ENCODE assay signal across 17 cellular contexts in genomic region chr3:194880940-194881925, GRCh38.
A peak's percentile ranks its signal among the peaks of the same experiment; 100 is the strongest.
DNase-seq lines count a peak whose midpoint lies in the region; FAIRE-seq and TF ChIP-seq lines count a peak whose summit lies in the region.
"Had no signal": no experiment of that assay in that cellular context is flagged by ENCODE, and none has a peak within 500 bp of the region (broad histone marks: within the 10 kb centered on the region; RNA-seq: fewer than 3 reads in every experiment).

No MANE protein-coding gene starts in this region.

- no peaks in the 10 kb centered on the region for H3K9me1 ChIP-seq in endothelial cell of umbilical vein (replicated peaks; ENCODE audit: control insufficient read depth, extremely low read depth, insufficient read depth, low read length)

- no peak for TF ChIP-seq EP300 in tibial nerve (IDR thresholded peaks at IDR 0.05)

- TF ChIP-seq CTCF in endothelial cell of umbilical vein (IDR thresholded peaks at IDR 0.05; ENCODE audit: extremely low read depth in 1 of 2, insufficient read depth in 1 of 2, low read depth in 1 of 2, low read length in 2 of 2) (no peak), osteocyte (IDR thresholded peaks at IDR 0.05) (no peak), tibial nerve (IDR thresholded peaks at IDR 0.05) (no peak)

- H3K4me3 Mint-ChIP-seq in osteocyte (ENCODE audit: unreplicated experiment), result no peak overlapping the region
- H3K4me3 Mint-ChIP-seq: CD8-positive, alpha-beta memory T cell had no signal

- intact Hi-C loops in endothelial cell of umbilical vein (cut with micrococcal nuclease), result loop anchor here (5.0 kb wide), 3 partner anchors 221 to 381 kb away; no protein-coding TSS in a partner anchor

- H3K27ac ChIP-seq in endothelial cell of umbilical vein (ENCODE audit: insufficient read depth, low read depth, low read length) (no peak overlapping the region), tibial nerve (peak overlapping the region in 1 of 4 donors; percentile 35), Karpas-422 (ENCODE audit: low read length) (no peak overlapping the region)
- H3K27ac ChIP-seq: brain microvascular endothelial cell had no signal

- H3K4me1 ChIP-seq in endothelial cell of umbilical vein (ENCODE audit: control insufficient read depth, extremely low read depth, insufficient read depth, low read length), result peaks cover 30% of the 10 kb centered on the region
- H3K4me1 ChIP-seq in tibial nerve, result peaks cover 0 to 43% (median 11%) of the 10 kb centered on the region in 4 donors
- H3K4me1 ChIP-seq in Karpas-422 (ENCODE audit: low read length), result peaks cover 14% of the 10 kb centered on the region

- H3K9me3 ChIP-seq in endothelial cell of umbilical vein (replicated peaks; ENCODE audit: control insufficient read depth, insufficient read depth, low read length), result peaks cover 2% of the 10 kb centered on the region
- H3K9me3 ChIP-seq in tibial nerve, result peaks cover 0 to 19% (median 5%) of the 10 kb centered on the region in 4 donors
- peaks cover 14% of the 10 kb centered on the region for H3K9me3 ChIP-seq in Karpas-422 (ENCODE audit: low read length)

- peaks cover 6% of the 10 kb centered on the region for H3K4me1 Mint-ChIP-seq in osteocyte (ENCODE audit: unreplicated experiment)

- H3K79me2 ChIP-seq in endothelial cell of umbilical vein (ENCODE audit: control insufficient read depth, insufficient read depth, low read length), result no peaks in the 10 kb centered on the region
- H3K79me2 ChIP-seq in Karpas-422 (ENCODE audit: low read length), result no peaks in the 10 kb centered on the region

- H3K9me2 ChIP-seq in Karpas-422 (replicated peaks; ENCODE audit: insufficient read depth, low read length), result no peaks in the 10 kb centered on the region

- H3K9ac ChIP-seq in endothelial cell of umbilical vein (replicated peaks; ENCODE audit: extremely low read depth, insufficient read depth, low read length) (no peak overlapping the region), Karpas-422 (ENCODE audit: low read length) (no peak overlapping the region)

- dilution Hi-C loops in endothelial cell of umbilical vein (cut with MboI; ENCODE audit: extremely low pct_ligation_motif_present, low sequenced_read_pairs), result no loop called here

- peaks cover 14% of the 10 kb centered on the region for H3K27me3 Mint-ChIP-seq in osteocyte (ENCODE audit: unreplicated experiment)

- DNase-seq in COLO668 (lab: John Stamatoyannopoulos, UW; ENCODE audit: unreplicated experiment) (peak; percentile 20), NCI-H1694 (lab: John Stamatoyannopoulos, UW) (peak; percentile 58), endothelial cell of umbilical vein (ENCODE audit: low read depth, low spot score) (peak; percentile 3), osteocyte (ENCODE audit: extremely low spot score, unreplicated experiment) (peak; percentile 69), tibial nerve (ENCODE audit: low spot score in 2 of 2) (no peak), Karpas-422 (no peak), NCI-H82 treated with DMSO at 0.1 percent for 48 hours (lab: John Stamatoyannopoulos, UW; ENCODE audit: unreplicated experiment) (no peak)
- DNase-seq: activated CD4-positive, alpha-beta T cell treated with anti-CD3 and anti-CD28 coated beads, Interleukin-2, amount 50 U/mL, for 48 hours; activated gamma-delta T cell treated with Interleukin-2 at 50 U/mL for 16 hours; brain microvascular endothelial cell; CD8-positive, alpha-beta memory T cell; GOT3; NCI-H1105 treated with DMSO at 0.1 percent for 48 hours; stimulated activated CD4-positive, alpha-beta T cell treated with anti-CD3 and anti-CD28 coated beads, Interleukin-4, amount 100 ng/mL, for 24 hours; stimulated activated naive CD4-positive, alpha-beta T cell treated with Interleukin-2 at 50 U/mL for 16 hours; SW 1271 had no signal

- TF ChIP-seq POLR2A in endothelial cell of umbilical vein (IDR thresholded peaks at IDR 0.05; ENCODE audit: low read depth, low read length) (no peak), tibial nerve (IDR thresholded peaks at IDR 0.05) (no peak)

- BruUV-seq in endothelial cell of umbilical vein (replicated peaks; lab: Mats Ljungman, UMichigan), result no TSS peak

- H3K36me3 Mint-ChIP-seq in osteocyte (ENCODE audit: unreplicated experiment), result peaks cover 2% of the 10 kb centered on the region

- H3K4me2 ChIP-seq in endothelial cell of umbilical vein (ENCODE audit: insufficient read depth, low read length), result no peak overlapping the region
- no peak overlapping the region for H3K4me2 ChIP-seq in Karpas-422 (ENCODE audit: low read depth, low read length, poor library complexity, severe bottlenecking)

- no peak overlapping the region for H2AFZ ChIP-seq in endothelial cell of umbilical vein (ENCODE audit: low read depth, low read length)
- no peak overlapping the region for H2AFZ ChIP-seq in Karpas-422 (ENCODE audit: low read length)

- POLR2A ChIA-PET in endothelial cell of umbilical vein (lab: Charles Lee), result no interaction called here

- 74 to 76% methylated on average over 11 to 12 of the region's 12 CpGs for WGBS in tibial nerve, 2 donors

- H3K9me3 Mint-ChIP-seq in osteocyte (ENCODE audit: unreplicated experiment), result peaks cover 11% of the 10 kb centered on the region

- H3K4me3 ChIP-seq in endothelial cell of umbilical vein (replicated peaks in 1 of 3; ENCODE audit: insufficient read depth in 1 of 3, low read depth in 1 of 3, low read length in 3 of 3), result no peak overlapping the region
- H3K4me3 ChIP-seq in tibial nerve, result no peak overlapping the region
- H3K4me3 ChIP-seq in Karpas-422 (ENCODE audit: low read length), result no peak overlapping the region

- CTCF ChIA-PET in endothelial cell of umbilical vein (lab: Charles Lee), result no interaction called here

- no peaks in the 10 kb centered on the region for H3K27me3 ChIP-seq in endothelial cell of umbilical vein (ENCODE audit: control insufficient read depth in 2 of 2, insufficient read depth in 2 of 2, low read length in 2 of 2)
- no peaks in the 10 kb centered on the region for H3K27me3 ChIP-seq in tibial nerve
- H3K27me3 ChIP-seq in Karpas-422 (ENCODE audit: low read length), result peaks cover 5% of the 10 kb centered on the region; the same call in 1 of the 2 replicates
- H3K27me3 ChIP-seq: brain microvascular endothelial cell had no signal

- FAIRE-seq in endothelial cell of umbilical vein (lab: Jason Lieb, UNC), result no peak

- no peak overlapping the region for H3K27ac Mint-ChIP-seq in osteocyte (ENCODE audit: unreplicated experiment)
- H3K27ac Mint-ChIP-seq: progenitor cell of endocrine pancreas had no signal

- H4K20me1 ChIP-seq in endothelial cell of umbilical vein (replicated peaks; ENCODE audit: control insufficient read depth, extremely low read depth, insufficient read depth, low read length), result no peaks in the 10 kb centered on the region
- no peaks in the 10 kb centered on the region for H4K20me1 ChIP-seq in Karpas-422 (ENCODE audit: insufficient read depth, low read depth, low read length)

- H3K36me3 ChIP-seq in endothelial cell of umbilical vein (ENCODE audit: control insufficient read depth in 2 of 2, extremely low read depth in 1 of 2, insufficient read depth in 2 of 2, low read length in 2 of 2) (no peaks in the 10 kb centered on the region), tibial nerve (no peaks in the 10 kb centered on the region), Karpas-422 (ENCODE audit: insufficient read depth, low read length) (peaks cover 5% of the 10 kb centered on the region; the same call in 1 of the 2 replicates)
- H3K36me3 ChIP-seq: brain microvascular endothelial cell had no signal

TF ChIP-seq in endothelial cell of umbilical vein, 7 proteins besides CTCF, POLR2A, EP300 and RAD21:
- TF ChIP-seq POLR2AphosphoS5 (IDR thresholded peaks at IDR 0.05; ENCODE audit: insufficient read depth, low read depth, low read length), result no peak
- no peak for TF ChIP-seq JUN (IDR thresholded peaks at IDR 0.05; ENCODE audit: borderline replicate concordance, insufficient read depth, insufficient read length, low read depth)
- no peak for TF ChIP-seq MAX (IDR thresholded peaks at IDR 0.05; ENCODE audit: insufficient read depth, insufficient read length)
- TF ChIP-seq FOS (IDR thresholded peaks at IDR 0.05; ENCODE audit: borderline replicate concordance, insufficient read depth, low read length), result no peak
- no peak for TF ChIP-seq GATA2 (IDR thresholded peaks at IDR 0.05; ENCODE audit: insufficient read depth, insufficient read length, low read depth, low read length)
- TF ChIP-seq EZH2 (IDR thresholded peaks at IDR 0.05; ENCODE audit: borderline replicate concordance, low read depth, low read length, severe bottlenecking), result no peak
- TF ChIP-seq MYC (IDR thresholded peaks at IDR 0.05; ENCODE audit: low read depth, low read length), result no peak

Comparison
In these comparisons a context has a peak if more than half of its experiments do, and no peak if none do; other contexts are left out.
1. DNase-seq: peak in COLO668 (single experiment), NCI-H1694 (single experiment), endothelial cell of umbilical vein (single experiment) and osteocyte (single experiment); none in tibial nerve (0 of 2), Karpas-422 (single experiment) and NCI-H82 treated with DMSO at 0.1 percent for 48 hours (single experiment).